ENCODE assay signal across 8 cellular contexts in the genomic region with DNA sequence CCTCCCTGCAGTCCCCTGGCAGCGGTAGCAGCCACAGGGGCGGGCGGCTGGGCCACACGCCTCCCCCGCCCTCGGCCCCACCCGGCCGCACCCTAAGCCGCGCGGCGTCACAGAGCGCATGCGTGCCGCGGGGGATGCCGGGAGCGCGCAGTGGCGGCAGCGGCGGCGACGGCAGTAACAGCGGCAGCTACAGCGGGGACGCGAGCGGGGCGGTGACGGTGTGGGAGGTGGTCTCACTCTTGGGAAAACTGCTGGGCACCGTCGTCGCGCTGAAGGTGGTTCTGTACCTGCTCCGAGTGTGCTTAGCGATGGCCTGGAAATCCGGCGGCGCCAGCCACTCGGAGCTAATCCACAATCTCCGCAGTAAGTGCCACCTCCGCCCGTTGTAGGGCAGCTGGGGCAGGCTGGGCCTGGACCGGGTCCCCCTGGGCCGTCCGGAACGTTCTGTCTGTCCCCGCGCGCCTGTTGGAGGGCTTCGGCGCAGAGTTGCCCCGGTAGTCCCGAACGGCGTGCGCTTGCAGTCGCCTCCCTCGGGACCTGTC. TPM values are rescaled to one million over a fixed set of nuclear protein-coding genes. Genes with fewer than 3 reads are reported as not detected.
DNase-seq lines count a peak whose midpoint lies in the region; FAIRE-seq and TF ChIP-seq lines count a peak whose summit lies in the region.

A gene (plus strand): TSS at position 148 of the 542 bp plus-strand sequence. CDS start 161 bp downstream, at position 309.

- no peak for TF ChIP-seq EP300 in H1 (IDR thresholded peaks at IDR 0.05; ENCODE audit: borderline replicate concordance in 1 of 2, low read depth in 2 of 2, low read length in 2 of 2)

- peak in 1 of 2 experiments; percentile 22; a peak in 1 of 3 replicates for TF ChIP-seq POLR2A in H1 (IDR thresholded peaks at IDR 0.05; ENCODE audit: control extremely low read depth in 1 of 2, low read depth in 2 of 2, low read length in 2 of 2)

- no peaks in the 10 kb centered on the region for H3K27me3 ChIP-seq in H1 (replicated peaks in 1 of 4; ENCODE audit: control insufficient read depth in 3 of 4, extremely low read depth in 1 of 4, insufficient read depth in 3 of 4, low read length in 3 of 4)
- no peaks in the 10 kb centered on the region for H3K27me3 ChIP-seq in mesendoderm (ENCODE audit: insufficient read depth, low read length, poor library complexity)

- 0 out of 2 replicates have a peak within 1 kb of the TSS, but pooled peaks have one; percentile 65 for H2AK5ac ChIP-seq in H1 (ENCODE audit: low read depth, low read length)
- no peak within 1 kb of the TSS for H2AK5ac ChIP-seq in mesendoderm (ENCODE audit: low read length)

- H3K4me2 ChIP-seq in H1 (ENCODE audit: insufficient read depth in 1 of 2, low read depth in 2 of 2, low read length in 2 of 2) (peak within 1 kb of the TSS; percentile 75 to 83), mesendoderm (ENCODE audit: low read length) (peak within 1 kb of the TSS; percentile 70)

- no peaks in the 10 kb centered on the region for H3K9me3 ChIP-seq in H1 (ENCODE audit: insufficient read depth in 2 of 2, low read depth in 1 of 2, low read length in 1 of 2)

- no peak for TF ChIP-seq CTCF in GM20000 (IDR thresholded peaks at IDR 0.05; ENCODE audit: extremely low read depth, missing control alignments)
- no peak for TF ChIP-seq CTCF in H1 (IDR thresholded peaks at IDR 0.05; ENCODE audit: control extremely low read depth in 1 of 3, insufficient read depth in 1 of 3, low read depth in 1 of 3, low read length in 3 of 3)

- H3K14ac ChIP-seq in H1 (ENCODE audit: insufficient read length) = no peak within 1 kb of the TSS

- CTCF ChIA-PET in H1 (lab: Charles Lee; ENCODE audit: partially characterized antibody) = interaction anchor here (0.6 to 1.0 kb wide), 2 partner anchors 10 to 20 kb away, joined by 3 read pairs; no protein-coding TSS in a partner anchor

- H3K79me1 ChIP-seq in H1 (ENCODE audit: low read depth, low read length) (no peaks in the 10 kb centered on the region), mesendoderm (ENCODE audit: low read length) (peaks cover 4% of the 10 kb centered on the region)

- H2AFZ ChIP-seq in H1 (ENCODE audit: low read length) = peak within 1 kb of the TSS; percentile 89

- H2BK120ac ChIP-seq in H1 (replicated peaks; ENCODE audit: low read depth, low read length) (peak within 1 kb of the TSS; percentile 96), mesendoderm (ENCODE audit: low read depth, low read length) (no peak within 1 kb of the TSS)

- H2BK12ac ChIP-seq in H1 (ENCODE audit: low read depth, low read length) = peak within 1 kb of the TSS; percentile 87; the same call in 1 of the 2 replicates

- no peak for TF ChIP-seq RAD21 in H1 (IDR thresholded peaks at IDR 0.05 in 1 of 2, conservative IDR thresholded peaks at IDR 0.05 in 1 of 2; ENCODE audit: low read depth in 2 of 2, low read length in 2 of 2)

- H3K27ac ChIP-seq in H1 (ENCODE audit: low read depth, low read length) (peak within 1 kb of the TSS; percentile 73; the same call in 1 of the 2 replicates), mesendoderm (ENCODE audit: low read depth, low read length) (peak within 1 kb of the TSS; percentile 91)

- peak within 1 kb of the TSS; percentile 71 to 88 (median 75) for H3K9ac ChIP-seq in H1 (replicated peaks in 1 of 4; ENCODE audit: extremely low read depth in 1 of 4, low read depth in 3 of 4, low read length in 3 of 4)
- peak within 1 kb of the TSS; percentile 99 for H3K9ac ChIP-seq in mesendoderm (ENCODE audit: low read length)

- H3K18ac ChIP-seq in H1 (ENCODE audit: extremely low read depth, low read length) = peak within 1 kb of the TSS; percentile 36
- H3K18ac ChIP-seq in mesendoderm (ENCODE audit: low read length) = peak within 1 kb of the TSS; percentile 30

- FAIRE-seq in H1 (lab: Jason Lieb, UNC) = no peak

- H3K23ac ChIP-seq in H1 (ENCODE audit: insufficient read length) = no peak within 1 kb of the TSS
- peak within 1 kb of the TSS; percentile 89 for H3K23ac ChIP-seq in mesendoderm (ENCODE audit: low read length)

- peaks cover 0 to 3% (median 0%) of the 10 kb centered on the region in 4 experiments; a peak in 1 of 7 replicates for H3K4me1 ChIP-seq in H1 (replicated peaks in 1 of 4; ENCODE audit: control insufficient read depth in 3 of 4, insufficient read depth in 4 of 4, low read length in 3 of 4)
- no peaks in the 10 kb centered on the region for H3K4me1 ChIP-seq in mesendoderm (ENCODE audit: control insufficient read depth, low read depth, low read length)

- peaks cover 9% of the 10 kb centered on the region; the same call in 1 of the 2 replicates for H3K23me2 ChIP-seq in H1 (ENCODE audit: low read depth, low read length)

- peak within 1 kb of the TSS; percentile 91 for H4K91ac ChIP-seq in H1 (replicated peaks; ENCODE audit: insufficient read length, low read length)

- H3K56ac ChIP-seq in H1 (replicated peaks; ENCODE audit: insufficient read length, low read depth, low read length) = peak within 1 kb of the TSS; percentile 59
- H3K56ac ChIP-seq in mesendoderm (ENCODE audit: low read length) = peak within 1 kb of the TSS; percentile 100

- H3K4me3 ChIP-seq in H1 (ENCODE audit: extremely low read depth in 1 of 4, insufficient read depth in 2 of 4, low read depth in 3 of 4, low read length in 4 of 4) (peak within 1 kb of the TSS; percentile 71 to 93 (median 84)), mesendoderm (ENCODE audit: low read length) (peak within 1 kb of the TSS; percentile 97)

- 2% methylated on average over 55 of the region's 60 CpGs; no CpG with 5 or more reads in 1 of the 2 experiments for WGBS in H1 (ENCODE audit: extremely low coverage in 1 of 2, insufficient coverage in 1 of 2, insufficient read length in 1 of 2, insufficient replicate concordance in 2 of 2, low coverage in 1 of 2, low lambda C conversion rate in 2 of 2, missing lambda C conversion rate in 1 of 2), 2 experiments
- no CpG with 5 or more reads among the region's 60 CpGs for WGBS in mesendoderm (ENCODE audit: extremely low coverage, insufficient coverage, low lambda C conversion rate)

- H3K36me3 ChIP-seq in H1 (ENCODE audit: control insufficient read depth in 2 of 4, insufficient read depth in 4 of 4, low read length in 3 of 4) = no peaks in the 10 kb centered on the region
- no peaks in the 10 kb centered on the region for H3K36me3 ChIP-seq in mesendoderm (ENCODE audit: control insufficient read depth, insufficient read depth, low read length)

- H2BK20ac ChIP-seq in H1 (ENCODE audit: low read length) = no peak within 1 kb of the TSS

- H4K8ac ChIP-seq in H1 (ENCODE audit: extremely low read depth, insufficient read depth, low read length) (peak within 1 kb of the TSS; percentile 83), mesendoderm (ENCODE audit: low read depth, low read length) (no peak within 1 kb of the TSS)

- peak within 1 kb of the TSS; percentile 73; the same call in 1 of the 2 replicates for H2BK5ac ChIP-seq in H1 (ENCODE audit: low read depth, low read length)
- H2BK5ac ChIP-seq in mesendoderm (ENCODE audit: low read length) = peak within 1 kb of the TSS; percentile 82

- peaks cover 4 to 57% of the 10 kb centered on the region in 2 experiments for H3K79me2 ChIP-seq in H1 (ENCODE audit: control insufficient read depth in 1 of 2, insufficient read depth in 2 of 2, low read length in 2 of 2)
- H3K79me2 ChIP-seq in mesendoderm (ENCODE audit: control insufficient read depth, insufficient read depth, low read length) = peaks cover 47% of the 10 kb centered on the region

- DNase-seq in COLO829 (ENCODE audit: low spot score) (peak; percentile 77), GM20000 (ENCODE audit: low spot score) (peak; percentile 95), HS-5 (ENCODE audit: low read depth) (peak; percentile 50), NOMO-1 (lab: John Stamatoyannopoulos, UW; ENCODE audit: unreplicated experiment in 2 of 2) (peak; percentile 86 to 94), H1 (ENCODE audit: low read depth in 1 of 2, low spot score in 2 of 2) (peak; percentile 73 to 93), mesendoderm (peak; percentile 96)
- peak; percentile 79 to 94 (median 80) for DNase-seq in activated CD8-positive, alpha-beta memory T cell treated with anti-CD3 and anti-CD28 coated beads for 48 hours (ENCODE audit: low read depth in 2 of 3, low spot score in 2 of 3)
- DNase-seq in stimulated activated CD8-positive, alpha-beta memory T cell treated with anti-CD3 and anti-CD28 coated beads, Interleukin-15, amount 100 ng/mL, for 1 hour (ENCODE audit: low read depth) = peak; percentile 73

- POLR2A ChIA-PET in H1 (lab: Charles Lee; ENCODE audit: partially characterized antibody) = interaction anchor here (0.9 to 1.8 kb wide), 6 partner anchors 10 to 204 kb away, joined by 3 to 11 read pairs (median 3); a partner anchor contains a TSS

- peaks cover 2 to 5% of the 10 kb centered on the region in 2 experiments for H4K20me1 ChIP-seq in H1 (replicated peaks in 1 of 2; ENCODE audit: control insufficient read depth in 1 of 2, insufficient read depth in 2 of 2, low read length in 2 of 2)

- H4K5ac ChIP-seq in H1 (ENCODE audit: insufficient read length, low read depth, low read length) (peak within 1 kb of the TSS; percentile 76), mesendoderm (ENCODE audit: low read length) (peak within 1 kb of the TSS; percentile 81)

- H2BK15ac ChIP-seq in H1 (ENCODE audit: low read length) = 0 out of 2 replicates have a peak within 1 kb of the TSS, but pooled peaks have one; percentile 61
- H2BK15ac ChIP-seq in mesendoderm (replicated peaks; ENCODE audit: low read depth) = no peak within 1 kb of the TSS

- H3K4ac ChIP-seq in H1 (replicated peaks; ENCODE audit: insufficient read length, low read depth, low read length) = peak within 1 kb of the TSS; percentile 46
- H3K4ac ChIP-seq in mesendoderm (ENCODE audit: low read depth, low read length) = peak within 1 kb of the TSS; percentile 1

TF ChIP-seq in H1, 55 proteins besides CTCF, POLR2A, EP300 and RAD21 (continues in another document):
- TF ChIP-seq NRF1 (IDR thresholded peaks at IDR 0.05; ENCODE audit: low read depth, low read length) = peak; percentile 61

RNA-seq across cellular contexts. Expression of the gene that starts here (rescaled TPM):
- 91.3 and 91.4 TPM in 2 replicates for total RNA-seq in H1 (2021; fragmentation: NEBNext Ultra II Directional; extraction: Animal tissue kit (Norgen Biotek cat#: 25700))
- 76.2 and 84.3 TPM in 2 replicates for polyA plus RNA-seq in H1 (2011; rRNA removed)
- 128 TPM for polyA plus RNA-seq in H1 (2011; cell fraction: cytosol; rRNA removed)
- polyA plus RNA-seq in H1 (2011; cell fraction: nucleus; rRNA removed) = 51.5 TPM
- 72.9 to 102 TPM (median 80.2 TPM) in 4 replicates for polyA plus RNA-seq in H1 (2012, experiment 1 of 2)
- polyA plus RNA-seq in H1 (2012, experiment 2 of 2) = 18.3 TPM
- 78.2 TPM for polyA plus RNA-seq in H1 (2013, experiment 1 of 2)
- polyA plus RNA-seq in H1 (2013, experiment 2 of 2) = 99.7 TPM
- polyA minus RNA-seq in H1 (2011; rRNA and poly(A)+ RNA removed) = 51.8 and 64.9 TPM in 2 replicates
- polyA minus RNA-seq in H1 (2011; cell fraction: cytosol; rRNA and poly(A)+ RNA removed) = 31.6 TPM
- 20.4 TPM for polyA minus RNA-seq in H1 (2011; cell fraction: nucleus; rRNA and poly(A)+ RNA removed)
- 97.0 TPM for polyA plus RNA-seq in mesendoderm (2013, experiment 1 of 2)
- polyA plus RNA-seq in mesendoderm (2013, experiment 2 of 2) = 98.3 TPM

Comparison
In these comparisons a context has a peak if more than half of its experiments do, and no peak if none do; other contexts are left out.
1. Peak in every context shown above with its lines: DNase-seq, H3K4me3 ChIP-seq and H3K27ac ChIP-seq.